ENCODE assay signal across 11 cellular contexts in the genomic region with DNA sequence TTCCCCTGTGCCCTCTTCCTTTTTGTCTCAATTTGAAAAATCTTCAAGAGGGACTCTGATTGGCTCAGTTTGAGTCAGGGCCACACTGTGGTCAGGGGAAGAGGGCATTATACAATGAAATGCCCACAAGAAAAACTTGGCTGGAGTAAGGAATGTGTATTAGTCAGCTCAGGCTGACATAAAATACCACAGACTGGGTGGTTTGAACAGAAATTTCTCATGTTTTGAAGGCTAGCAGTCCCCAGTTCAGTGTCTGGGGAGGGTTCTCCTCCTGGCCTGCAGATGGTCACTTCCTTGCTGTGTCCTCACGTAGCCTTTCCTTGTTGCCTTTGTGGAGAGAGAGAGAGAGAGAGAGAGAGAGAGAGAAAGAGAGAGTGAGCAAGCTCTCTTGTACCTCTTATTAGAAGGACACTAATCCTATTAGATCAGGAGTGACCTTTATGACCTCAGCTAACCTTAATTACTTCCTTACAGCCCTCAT. TPM values are rescaled to one million over a fixed set of nuclear protein-coding genes. Genes with fewer than 3 reads are reported as not detected.
DNase-seq lines count a peak whose midpoint lies in the region; ATAC-seq, FAIRE-seq and TF ChIP-seq lines count a peak whose summit lies in the region.
"Had no signal": no experiment of that assay in that cellular context is flagged by ENCODE, and none has a peak within 500 bp of the region (broad histone marks: within the 10 kb centered on the region; RNA-seq: fewer than 3 reads in every experiment).

No MANE protein-coding gene starts in this region.

- H3K27me3 Mint-ChIP-seq in activated naive CD8-positive, alpha-beta T cell treated with anti-CD3 and anti-CD28 coated beads for 36 hours: peaks cover 5% of the 10 kb centered on the region

- DNase-seq in Right ventricle myocardium superior: no peak
- no peak for DNase-seq in cardiac septum (ENCODE audit: low spot score)
- DNase-seq in bronchial epithelial cell (ENCODE audit: low read depth): peak; percentile 31
- DNase-seq in kidney epithelial cell (ENCODE audit: low read depth): peak; percentile 92
- no peak for DNase-seq in NCI-H2171 treated with DMSO at 0.1 percent for 48 hours (lab: John Stamatoyannopoulos, UW)
- DNase-seq in occipital lobe (lab: John Stamatoyannopoulos, UW): no peak
- DNase-seq in activated naive CD8-positive, alpha-beta T cell treated with anti-CD3 and anti-CD28 coated beads for 36 hours: no peak
- DNase-seq in NCI-H1105 (lab: John Stamatoyannopoulos, UW): no peak
- DNase-seq: NCI-H2029 treated with DMSO at 0.1 percent for 48 hours had no signal

- no peaks in the 10 kb centered on the region for H3K9me3 Mint-ChIP-seq in activated naive CD8-positive, alpha-beta T cell treated with anti-CD3 and anti-CD28 coated beads for 36 hours

- no peak for TF ChIP-seq CTCF in bronchial epithelial cell (IDR thresholded peaks at IDR 0.05; ENCODE audit: insufficient read depth, low read length, severe bottlenecking)
- TF ChIP-seq CTCF in kidney epithelial cell (IDR thresholded peaks at IDR 0.05; ENCODE audit: insufficient read depth, low read length, poor library complexity, severe bottlenecking): no peak

- no peaks in the 10 kb centered on the region for H3K4me1 Mint-ChIP-seq in activated naive CD8-positive, alpha-beta T cell treated with anti-CD3 and anti-CD28 coated beads for 36 hours

- no peak overlapping the region for H3K27ac Mint-ChIP-seq in activated naive CD8-positive, alpha-beta T cell treated with anti-CD3 and anti-CD28 coated beads for 36 hours

- no peak overlapping the region for H3K4me3 Mint-ChIP-seq in activated naive CD8-positive, alpha-beta T cell treated with anti-CD3 and anti-CD28 coated beads for 36 hours

- intact Hi-C loops in Right ventricle myocardium superior (cut with DNase I) (no loop called here), cardiac septum (cut with DNase I) (no loop called here)

- ATAC-seq in Right ventricle myocardium superior (ENCODE audit: poor library complexity): peak; percentile 40
- ATAC-seq: A549 had no signal

- FAIRE-seq in bronchial epithelial cell (lab: Jason Lieb, UNC): no peak
- FAIRE-seq: A549 had no signal

- no peaks in the 10 kb centered on the region for H3K36me3 Mint-ChIP-seq in activated naive CD8-positive, alpha-beta T cell treated with anti-CD3 and anti-CD28 coated beads for 36 hours

- H3K36me3 ChIP-seq in bronchial epithelial cell (ENCODE audit: control insufficient read depth, insufficient read depth, low read length) (no peaks in the 10 kb centered on the region), kidney epithelial cell (ENCODE audit: control insufficient read depth, insufficient read depth, low read length) (no peaks in the 10 kb centered on the region)

- no peak overlapping the region for H3K4me3 ChIP-seq in bronchial epithelial cell (ENCODE audit: low read depth, low read length)
- no peak overlapping the region for H3K4me3 ChIP-seq in kidney epithelial cell (ENCODE audit: low read depth, low read length)
- H3K4me3 ChIP-seq: A549 had no signal

- H3K27me3 ChIP-seq in bronchial epithelial cell (ENCODE audit: control insufficient read depth, insufficient read depth, low read length) (no peaks in the 10 kb centered on the region), kidney epithelial cell (ENCODE audit: control insufficient read depth, insufficient read depth, low read length) (no peaks in the 10 kb centered on the region)

RNA-seq across cellular contexts. Expression of a gene that starts 25.6 kb away (rescaled TPM):
- total RNA-seq in Right ventricle myocardium superior (5.9 TPM), cardiac septum (7.5 TPM), bronchial epithelial cell (under 0.01 TPM in 1 of 2 replicates, not detected in the other), kidney epithelial cell (0.21 TPM in 1 of 2 replicates, not detected in the other), occipital lobe (24.3 TPM)
- total RNA-seq in activated naive CD8-positive, alpha-beta T cell treated with anti-CD3 and anti-CD28 coated beads for 36 hours: under 1 TPM in 1 of 2 experiments, not detected in 1; 0.21 TPM
- total RNA-seq: mononuclear cell had no signal

Comparison
In these comparisons a context has a peak if more than half of its experiments do, and no peak if none do; other contexts are left out.
1. DNase-seq: peak in bronchial epithelial cell (single experiment) and kidney epithelial cell (single experiment); none in Right ventricle myocardium superior (single experiment), cardiac septum (single experiment), NCI-H2171 treated with DMSO at 0.1 percent for 48 hours (single experiment), occipital lobe (single experiment), activated naive CD8-positive, alpha-beta T cell treated with anti-CD3 and anti-CD28 coated beads for 36 hours (single experiment) and NCI-H1105 (single experiment).